ENCODE assay signal across 26 cellular contexts in the genomic region with DNA sequence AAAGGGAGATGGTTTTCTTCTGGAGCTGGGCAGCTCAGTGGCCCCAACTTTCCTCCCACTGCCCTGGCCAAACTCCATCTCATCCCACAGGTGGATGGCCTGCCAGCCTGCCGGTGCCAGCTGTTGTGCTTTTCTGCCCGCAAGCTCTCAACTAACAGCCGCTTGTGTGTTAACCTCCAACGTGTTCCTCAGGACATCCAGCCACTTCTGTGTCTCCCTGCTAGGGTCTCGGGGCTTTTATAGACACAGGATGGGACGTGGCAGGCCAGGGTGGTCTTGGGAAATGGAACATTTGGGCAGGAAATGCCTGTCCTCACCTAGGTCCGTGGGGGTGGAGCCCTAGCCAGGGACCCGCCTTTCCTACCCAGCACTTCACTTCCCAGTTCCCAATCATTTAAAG.
"Had no signal": no experiment of that assay in that cellular context is flagged by ENCODE, and none has a peak within 500 bp of the region (broad histone marks: within the 10 kb centered on the region; RNA-seq: fewer than 3 reads in every experiment).

No MANE protein-coding gene starts in this region.

- H3K36me3 ChIP-seq: adrenal gland, cardiac muscle cell, colonic mucosa, esophagus squamous epithelium, gastroesophageal sphincter, heart right ventricle, WERI-Rb-1 had no signal

- DNase-seq: activated B cell treated with CpG ODN at 0.5 μM for 24 hours; activated CD4-positive, alpha-beta T cell treated with anti-CD3 and anti-CD28 coated beads, Interleukin-2, amount 50 U/mL, for 1 hour; activated CD4-positive, alpha-beta T cell treated with anti-CD3 and anti-CD28 coated beads, Interleukin-2, amount 50 U/mL, for 48 hours; activated CD8-positive, alpha-beta memory T cell treated with anti-CD3 and anti-CD28 coated beads for 24 hours; activated CD8-positive, alpha-beta T cell treated with anti-CD3 and anti-CD28 coated beads for 36 hours; activated effector memory CD4-positive, alpha-beta T cell treated with anti-CD3 and anti-CD28 coated beads, Interleukin-2, amount 50 U/mL, for 16 hours; activated naive CD4-positive, alpha-beta T cell treated with anti-CD3 and anti-CD28 coated beads for 36 hours; activated naive CD8-positive, alpha-beta T cell treated with anti-CD3 and anti-CD28 coated beads, Interleukin-2, amount 50 U/mL, for 24 hours; activated T-cell treated with anti-CD3 and anti-CD28 coated beads, Interleukin-2, amount 50 U/mL, for 4 hours; adrenal gland; amygdala; aorta; body of pancreas; central memory CD4-positive, alpha-beta T cell; cerebellar nuclear complex; colonic mucosa; effector CD8-positive, alpha-beta T cell; esophagus squamous epithelium; foreskin melanocyte; heart right ventricle; WERI-Rb-1 had no signal

- H3K27me3 ChIP-seq: adrenal gland, body of pancreas, cardiac muscle cell, colonic mucosa, esophagus squamous epithelium, gastroesophageal sphincter, heart right ventricle had no signal

- FAIRE-seq: endothelial cell of umbilical vein, TTC549 had no signal

- H3K4me1 ChIP-seq: adrenal gland, body of pancreas, colonic mucosa, esophagus squamous epithelium, gastroesophageal sphincter, heart right ventricle had no signal

- H3K27ac ChIP-seq: adrenal gland, body of pancreas, cardiac muscle cell, colonic mucosa, epithelial cell of prostate, esophagus squamous epithelium, gastroesophageal sphincter, heart right ventricle, WERI-Rb-1 had no signal

- H3K9me3 ChIP-seq: adrenal gland, body of pancreas, colonic mucosa, esophagus squamous epithelium, gastroesophageal sphincter, heart right ventricle had no signal

- H3K4me3 ChIP-seq: adrenal gland, body of pancreas, cardiac muscle cell, colonic mucosa, esophagus squamous epithelium, gastroesophageal sphincter, heart right ventricle had no signal
